In genomic region chr16:2519711-2520080, GRCh38 we compare ENCODE assay signal across 9 cellular contexts. TPM values are rescaled to one million over a fixed set of nuclear protein-coding genes. Genes with fewer than 3 reads are reported as not detected.
DNase-seq lines count a peak whose midpoint lies in the region; ATAC-seq and TF ChIP-seq lines count a peak whose summit lies in the region.
"Had no signal": no experiment of that assay in that cellular context is flagged by ENCODE, and none has a peak within 500 bp of the region (broad histone marks: within the 10 kb centered on the region; RNA-seq: fewer than 3 reads in every experiment).

No MANE protein-coding gene starts in this region.

- peaks cover 53% of the 10 kb centered on the region for H3K4me1 Mint-ChIP-seq in activated CD4-positive, alpha-beta T cell treated with anti-CD3 and anti-CD28 coated beads, Interleukin-2, amount 10 ng/mL, durations not matched to agents 7 days and 5 days

- H3K9me3 ChIP-seq in lung (ENCODE audit: control insufficient read depth in 2 of 2, insufficient read depth in 1 of 2, low read length in 1 of 2): no peaks in the 10 kb centered on the region
- no peaks in the 10 kb centered on the region for H3K9me3 ChIP-seq in tibial artery

- H3K4me3 Mint-ChIP-seq in activated CD4-positive, alpha-beta T cell treated with anti-CD3 and anti-CD28 coated beads, Interleukin-2, amount 10 ng/mL, durations not matched to agents 7 days and 5 days: peak overlapping the region; percentile 66

- POLR2A ChIA-PET in activated CD4-positive, alpha-beta T cell treated with anti-CD3 and anti-CD28 coated beads, Interleukin-2, amount 10 ng/mL, durations not matched to agents 7 days and 5 days (lab: Charles Lee): interaction anchor here (0.7 to 1.6 kb wide), 2 partner anchors 13 to 82 kb away, joined by 3 to 7 read pairs; no protein-coding TSS in a partner anchor

- WGBS in lung, 2 donors: 54 to 61% methylated on average over 22 of the region's 22 CpGs

- no peaks in the 10 kb centered on the region for H3K9me3 Mint-ChIP-seq in activated CD4-positive, alpha-beta T cell treated with anti-CD3 and anti-CD28 coated beads, Interleukin-2, amount 10 ng/mL, durations not matched to agents 7 days and 5 days

- H3K4me1 ChIP-seq in lung (ENCODE audit: control insufficient read depth in 2 of 2, insufficient read depth in 2 of 2, low read length in 2 of 2) (peaks cover 25 to 40% of the 10 kb centered on the region in 2 donors), tibial artery (peaks cover 7 to 63% (median 59%) of the 10 kb centered on the region in 4 donors)

- H3K36me3 Mint-ChIP-seq in activated CD4-positive, alpha-beta T cell treated with anti-CD3 and anti-CD28 coated beads, Interleukin-2, amount 10 ng/mL, durations not matched to agents 7 days and 5 days (ENCODE audit: low read depth): peaks cover 30% of the 10 kb centered on the region

- TF ChIP-seq CTCF in astrocyte of the cerebellum (IDR thresholded peaks at IDR 0.05; ENCODE audit: low read depth, low read length, missing control alignments) (no peak), lung (IDR thresholded peaks at IDR 0.05; ENCODE audit: control extremely low read depth, extremely low read depth) (no peak), tibial artery (IDR thresholded peaks at IDR 0.05) (no peak)

- H3K36me3 ChIP-seq in lung (ENCODE audit: control insufficient read depth in 2 of 2, insufficient read depth in 2 of 2, low read length in 2 of 2) (peaks cover 3 to 32% of the 10 kb centered on the region in 2 donors), tibial artery (peaks cover 0 to 28% (median 19%) of the 10 kb centered on the region in 3 donors)

- ATAC-seq in lung (ENCODE audit: insufficient read depth, low FRiP score) (no peak), GM21423 (IDR thresholded peaks at IDR 0.05; ENCODE audit: unreplicated experiment) (no peak)

- no peaks in the 10 kb centered on the region for H3K27me3 ChIP-seq in lung (ENCODE audit: control insufficient read depth, insufficient read depth)
- H3K27me3 ChIP-seq in tibial artery: no peaks in the 10 kb centered on the region

- intact Hi-C loops in tibial artery (cut with DNase I; ENCODE audit: low total_unique reads): no loop called here

- CTCF ChIA-PET in activated CD4-positive, alpha-beta T cell treated with anti-CD3 and anti-CD28 coated beads, Interleukin-2, amount 10 ng/mL, durations not matched to agents 7 days and 5 days (lab: Charles Lee): interaction anchor here (0.5 to 2.1 kb wide), 6 partner anchors 9 to 809 kb away, joined by 3 to 7 read pairs (median 4); partner anchors contain the start of gene ABCA3

- in situ Hi-C loops in astrocyte of the cerebellum (cut with HindIII; ENCODE audit: low sequenced_read_pairs): no loop called here

- H3K4me3 ChIP-seq in astrocyte of the cerebellum (ENCODE audit: low read depth, low read length): peak overlapping the region; percentile 61
- H3K4me3 ChIP-seq in lung: no peak overlapping the region
- H3K4me3 ChIP-seq in tibial artery: peak overlapping the region; percentile 67

- H3K27me3 Mint-ChIP-seq in activated CD4-positive, alpha-beta T cell treated with anti-CD3 and anti-CD28 coated beads, Interleukin-2, amount 10 ng/mL, durations not matched to agents 7 days and 5 days: no peaks in the 10 kb centered on the region

- H3K27ac ChIP-seq in lung (ENCODE audit: low read depth in 1 of 2, low read length in 1 of 2) (peak overlapping the region; percentile 55 to 65), tibial artery (peak overlapping the region; percentile 83 to 99)

- no peak for DNase-seq in activated CD4-positive, alpha-beta T cell treated with anti-CD3 and anti-CD28 coated beads, Interleukin-2, amount 10 ng/mL, durations not matched to agents 7 days and 5 days
- DNase-seq in activated CD4-positive, alpha-beta T cell treated with anti-CD3 and anti-CD28 coated beads for 48 hours: no peak
- DNase-seq in astrocyte of the cerebellum (ENCODE audit: low read depth) (no peak), lung (ENCODE audit: low spot score) (peak; percentile 32), tibial artery (peak in 1 of 2 donors; percentile 31), iPS-NIHi7 (ENCODE audit: extremely low spot score) (no peak), SIG-M5 (lab: John Stamatoyannopoulos, UW) (no peak)

- H3K27ac Mint-ChIP-seq in activated CD4-positive, alpha-beta T cell treated with anti-CD3 and anti-CD28 coated beads, Interleukin-2, amount 10 ng/mL, durations not matched to agents 7 days and 5 days: peak overlapping the region; percentile 95

RNA-seq across cellular contexts. Expression of gene AMDHD2, which starts 0.5 kb away (rescaled TPM):
- total RNA-seq in activated CD4-positive, alpha-beta T cell treated with anti-CD3 and anti-CD28 coated beads, Interleukin-2, amount 10 ng/mL, durations not matched to agents 7 days and 5 days: 10 to 100 TPM; 45.8 to 60.7 TPM
- 10 to 100 TPM; 27.2 to 59.7 TPM for total RNA-seq in lung
- polyA plus RNA-seq in lung: 10 to 100 TPM; 44.0 to 60.4 TPM

RNA-seq across cellular contexts. Expression of gene ATP6V0C, which starts 5.9 kb away (rescaled TPM):
- 100 to 1,000 TPM; 103 to 111 TPM for total RNA-seq in activated CD4-positive, alpha-beta T cell treated with anti-CD3 and anti-CD28 coated beads, Interleukin-2, amount 10 ng/mL, durations not matched to agents 7 days and 5 days
- total RNA-seq in lung: 100 to 1,000 TPM in 1 of 2 donors, 10 to 100 TPM in 1; 39.0 to 297 TPM
- polyA plus RNA-seq in lung: 100 to 1,000 TPM; 203 to 410 TPM

RNA-seq across cellular contexts. Expression of gene CEMP1, which starts 11.5 kb away (rescaled TPM):
- total RNA-seq in activated CD4-positive, alpha-beta T cell treated with anti-CD3 and anti-CD28 coated beads, Interleukin-2, amount 10 ng/mL, durations not matched to agents 7 days and 5 days: under 1 TPM in 1 of 2 experiments, not detected in 1; 0.17 TPM
- total RNA-seq in lung: 1 to 10 TPM in 1 of 2 donors, under 1 TPM in 1; 0.65 to 2.1 TPM
- 1 to 10 TPM; 1.1 to 1.6 TPM for polyA plus RNA-seq in lung
- total RNA-seq: RPMI7951 had no signal

RNA-seq across cellular contexts. Expression of gene PDPK1, which starts 18.1 kb away (rescaled TPM):
- 10 to 100 TPM; 43.3 to 46.1 TPM for total RNA-seq in activated CD4-positive, alpha-beta T cell treated with anti-CD3 and anti-CD28 coated beads, Interleukin-2, amount 10 ng/mL, durations not matched to agents 7 days and 5 days
- 10 to 100 TPM; 35.0 to 79.0 TPM for total RNA-seq in lung
- 10 to 100 TPM; 16.7 to 32.6 TPM for polyA plus RNA-seq in lung

RNA-seq across cellular contexts. Expression of gene TBC1D24, which starts 44.8 kb away (rescaled TPM):
- 1 to 10 TPM; 8.1 TPM for total RNA-seq in activated CD4-positive, alpha-beta T cell treated with anti-CD3 and anti-CD28 coated beads, Interleukin-2, amount 10 ng/mL, durations not matched to agents 7 days and 5 days
- 10 to 100 TPM; 29.2 to 35.7 TPM for total RNA-seq in lung
- 10 to 100 TPM in 1 of 2 donors, 1 to 10 TPM in 1; 9.0 to 17.3 TPM for polyA plus RNA-seq in lung
